In genomic region chr4:8771258-8771590, GRCh38 we compare ENCODE assay signal across 1 cellular context.
TF ChIP-seq lines count a peak whose summit lies in the region.

No MANE protein-coding gene starts in this region.

TF ChIP-seq in H1, 55 proteins besides CTCF, POLR2A, EP300 and RAD21 (continued from another document):
- no peak for TF ChIP-seq USF2 (IDR thresholded peaks at IDR 0.05; ENCODE audit: low read length)
- no peak for TF ChIP-seq SAP30 (IDR thresholded peaks at IDR 0.05; ENCODE audit: insufficient read depth, insufficient replicate concordance, low read length)
